ENCODE assay signal across 12 cellular contexts in genomic region chr5:170296036-170296934, GRCh38. TPM values are rescaled to one million over a fixed set of nuclear protein-coding genes. Genes with fewer than 3 reads are reported as not detected.
DNase-seq lines count a peak whose midpoint lies in the region; ATAC-seq and TF ChIP-seq lines count a peak whose summit lies in the region.
"Had no signal": no experiment of that assay in that cellular context is flagged by ENCODE, and none has a peak within 500 bp of the region (broad histone marks: within the 10 kb centered on the region; RNA-seq: fewer than 3 reads in every experiment).

No MANE protein-coding gene starts in this region.

- H3K27ac Mint-ChIP-seq in activated T-helper 17 cell treated with anti-CD3 and anti-CD28 coated beads, Interleukin-2, amount 50 U/mL, for 72 hours: peak overlapping the region; percentile 96
- peak overlapping the region; percentile 89 for H3K27ac Mint-ChIP-seq in memory B cell

- DNase-seq in Right ventricle myocardium superior (no peak), left ventricle myocardium superior (no peak), memory B cell (ENCODE audit: low spot score in 2 of 2) (no peak), upper lobe of left lung (no peak), OCI-LY7 (ENCODE audit: low spot score) (no peak), GM13976 (ENCODE audit: low spot score) (no peak), epidermal melanocyte (ENCODE audit: insufficient read length, low spot score) (no peak)
- DNase-seq: GM23248, NCI-H2081 treated with DMSO at 0.1 percent for 48 hours, SHP77 treated with DMSO at 0.1 percent for 48 hours had no signal

- BruUV-seq in OCI-LY7 (replicated peaks; lab: Mats Ljungman, UMichigan): no TSS peak

- H3K27me3 Mint-ChIP-seq in activated T-helper 17 cell treated with anti-CD3 and anti-CD28 coated beads, Interleukin-2, amount 50 U/mL, for 72 hours: no peaks in the 10 kb centered on the region
- peaks cover 4% of the 10 kb centered on the region for H3K27me3 Mint-ChIP-seq in memory B cell

- no peaks in the 10 kb centered on the region for H4K20me1 ChIP-seq in OCI-LY7 (ENCODE audit: insufficient read depth, low read length)

- H3K4me3 ChIP-seq in upper lobe of left lung (peak overlapping the region; percentile 30 to 70 (median 54)), OCI-LY7 (ENCODE audit: low read depth, low read length, poor library complexity, severe bottlenecking) (no peak overlapping the region)
- H3K4me3 ChIP-seq: GM23248 had no signal

- peak overlapping the region; percentile 96 for H3K4me3 Mint-ChIP-seq in activated T-helper 17 cell treated with anti-CD3 and anti-CD28 coated beads, Interleukin-2, amount 50 U/mL, for 72 hours
- peak overlapping the region; percentile 94 for H3K4me3 Mint-ChIP-seq in memory B cell

- H3K36me3 ChIP-seq in upper lobe of left lung (peaks cover 0 to 14% (median 3%) of the 10 kb centered on the region in 4 donors), OCI-LY7 (ENCODE audit: insufficient read depth, low read length) (no peaks in the 10 kb centered on the region)

- H3K27ac ChIP-seq in upper lobe of left lung (peak overlapping the region; percentile 92 to 95 (median 94)), OCI-LY7 (ENCODE audit: low read depth, low read length, poor library complexity, severe bottlenecking) (no peak overlapping the region)
- H3K27ac ChIP-seq: C4-2B, GM23248 had no signal

- no peak for TF ChIP-seq POLR2A in upper lobe of left lung (IDR thresholded peaks at IDR 0.05)

- POLR2A ChIA-PET in OCI-LY7 (lab: Charles Lee): interaction anchor here (0.6 to 0.8 kb wide), 3 partner anchors 13 to 23 kb away, joined by 3 to 4 read pairs (median 4); no protein-coding TSS in a partner anchor

- TF ChIP-seq EP300 in upper lobe of left lung (IDR thresholded peaks at IDR 0.05): no peak

- peaks cover 66% of the 10 kb centered on the region for H3K36me3 Mint-ChIP-seq in activated T-helper 17 cell treated with anti-CD3 and anti-CD28 coated beads, Interleukin-2, amount 50 U/mL, for 72 hours (ENCODE audit: low read depth)
- no peaks in the 10 kb centered on the region for H3K36me3 Mint-ChIP-seq in memory B cell

- H3K4me2 ChIP-seq in OCI-LY7 (ENCODE audit: low read length): no peak overlapping the region

- intact Hi-C loops in Right ventricle myocardium superior (cut with DNase I): no loop called here
- intact Hi-C loops in left ventricle myocardium superior (cut with micrococcal nuclease): no loop called here
- intact Hi-C loops in OCI-LY7 (cut with micrococcal nuclease; ENCODE audit: unreplicated experiment): no loop called here

- no peaks in the 10 kb centered on the region for H3K9me3 Mint-ChIP-seq in activated T-helper 17 cell treated with anti-CD3 and anti-CD28 coated beads, Interleukin-2, amount 50 U/mL, for 72 hours
- no peaks in the 10 kb centered on the region for H3K9me3 Mint-ChIP-seq in memory B cell

- peaks cover 21 to 41% (median 29%) of the 10 kb centered on the region in 4 donors for H3K4me1 ChIP-seq in upper lobe of left lung
- H3K4me1 ChIP-seq in OCI-LY7 (ENCODE audit: insufficient read depth, low read length, poor library complexity, severe bottlenecking): peaks cover 11% of the 10 kb centered on the region

- H3K9me3 ChIP-seq in upper lobe of left lung (no peaks in the 10 kb centered on the region), OCI-LY7 (ENCODE audit: low read length) (no peaks in the 10 kb centered on the region)

- H2AFZ ChIP-seq in OCI-LY7 (ENCODE audit: low read length): no peak overlapping the region
- H2AFZ ChIP-seq: GM23248 had no signal

- no peaks in the 10 kb centered on the region for H3K9me2 ChIP-seq in OCI-LY7 (ENCODE audit: insufficient read depth, low read length)

- peak; percentile 19 for ATAC-seq in Right ventricle myocardium superior (ENCODE audit: poor library complexity)
- ATAC-seq in left ventricle myocardium superior: no peak
- ATAC-seq in activated T-helper 17 cell treated with anti-CD3 and anti-CD28 coated beads, Interleukin-2, amount 50 U/mL, for 72 hours (replicated peaks): peak; percentile 17
- no peak for ATAC-seq in memory B cell (ENCODE audit: low read depth)
- peak in 1 of 2 donors; percentile 6 for ATAC-seq in upper lobe of left lung (ENCODE audit: low FRiP score in 2 of 2)

- peaks cover 45% of the 10 kb centered on the region for H3K4me1 Mint-ChIP-seq in activated T-helper 17 cell treated with anti-CD3 and anti-CD28 coated beads, Interleukin-2, amount 50 U/mL, for 72 hours
- peaks cover 53% of the 10 kb centered on the region for H3K4me1 Mint-ChIP-seq in memory B cell

- H3K27me3 ChIP-seq in upper lobe of left lung: no peaks in the 10 kb centered on the region

- no peaks in the 10 kb centered on the region for H3K79me2 ChIP-seq in OCI-LY7 (ENCODE audit: insufficient read depth, low read depth, low read length)

- in situ Hi-C loops in GM13976 (cut with MboI; ENCODE audit: low sequenced_read_pairs, unreplicated experiment): no loop called here

- CTCF ChIA-PET in OCI-LY7 (lab: Charles Lee; ENCODE audit: unreplicated experiment): no interaction called here

- WGBS in upper lobe of left lung, 2 donors: 50 to 67% methylated on average over 13 of the region's 13 CpGs

- TF ChIP-seq CTCF in upper lobe of left lung (IDR thresholded peaks at IDR 0.05): no peak
- TF ChIP-seq CTCF in OCI-LY7 (conservative IDR thresholded peaks at IDR 0.05; ENCODE audit: low read length): no peak
- TF ChIP-seq CTCF in GM13976 (IDR thresholded peaks at IDR 0.05; ENCODE audit: borderline replicate concordance, control extremely low read depth, extremely low read depth, insufficient read depth, missing control alignments): no peak

RNA-seq across cellular contexts. Expression of gene LCP2, which starts 1.3 kb away (rescaled TPM):
- 6.7 TPM for total RNA-seq in Right ventricle myocardium superior
- total RNA-seq in left ventricle myocardium superior: 7.1 TPM
- 100 to 1,000 TPM; 202 to 204 TPM for total RNA-seq in activated T-helper 17 cell treated with anti-CD3 and anti-CD28 coated beads, Interleukin-2, amount 50 U/mL, for 72 hours
- 100 to 1,000 TPM in 1 of 6 donors, 10 to 100 TPM in 5; 43.0 to 148 (median 68.6) TPM for total RNA-seq in upper lobe of left lung
- not detected in 2 replicates for total RNA-seq in OCI-LY7 (2014; rRNA removed; shearing (Covaris generic))
- total RNA-seq in OCI-LY7 (2022): 2.6 and 3.1 TPM in 2 replicates
- total RNA-seq: GM23248 had no signal

Comparison
In these comparisons a context has a peak if more than half of its experiments do, and no peak if none do; other contexts are left out.
1. ATAC-seq: peak in Right ventricle myocardium superior (single experiment) and activated T-helper 17 cell treated with anti-CD3 and anti-CD28 coated beads, Interleukin-2, amount 50 U/mL, for 72 hours (single experiment); none in left ventricle myocardium superior (single experiment) and memory B cell (single experiment).